4 cellular contexts compared by ENCODE assay signal in the genomic region with DNA sequence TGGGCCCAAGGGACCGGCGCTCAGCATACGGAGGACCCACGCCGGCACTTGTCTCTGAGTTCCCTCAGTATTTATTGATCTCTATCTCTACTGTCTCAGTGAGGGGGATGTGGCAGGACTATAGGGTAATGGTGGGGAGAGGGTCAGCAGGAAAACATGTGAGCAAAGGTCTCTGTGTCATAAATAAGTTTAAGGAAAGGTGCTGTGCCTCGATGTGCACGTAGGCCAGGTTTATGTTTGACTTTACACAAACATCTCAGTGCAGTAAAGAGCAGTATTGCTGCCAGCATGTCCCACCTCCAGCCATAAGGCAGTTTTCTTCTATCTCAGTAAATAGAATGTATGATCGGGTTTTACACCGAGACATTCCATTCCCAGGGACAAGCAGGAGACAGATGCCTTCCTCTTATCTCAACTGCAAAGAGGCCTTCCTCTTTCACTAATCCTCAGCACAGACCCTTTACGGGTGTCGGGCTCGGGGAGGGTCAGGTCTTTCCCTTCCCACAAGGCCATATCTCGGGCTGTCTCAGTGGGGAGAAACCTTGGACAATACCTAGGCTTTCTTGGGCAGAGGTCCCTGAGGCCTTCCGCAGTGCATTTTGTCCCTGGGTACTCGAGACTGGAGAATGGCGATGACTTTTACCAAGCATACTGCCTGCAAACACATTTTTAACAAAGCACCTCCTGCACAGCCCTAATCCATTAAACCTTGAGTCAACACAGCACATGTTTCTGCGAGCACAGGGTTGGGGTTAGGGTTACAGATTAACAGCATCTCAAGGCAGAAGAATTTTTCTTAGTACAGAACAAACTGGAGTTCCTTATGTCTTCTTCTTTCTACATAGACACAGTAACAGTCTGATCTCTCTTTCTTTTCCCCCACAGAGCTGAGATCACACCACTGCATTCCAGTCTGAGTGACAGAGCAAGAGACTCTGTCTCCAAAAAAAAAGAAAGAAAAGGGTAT. TPM values are rescaled to one million over a fixed set of nuclear protein-coding genes. Genes with fewer than 3 reads are reported as not detected.
"Had no signal": no experiment of that assay in that cellular context is flagged by ENCODE, and none has a peak within 500 bp of the region (broad histone marks: within the 10 kb centered on the region; RNA-seq: fewer than 3 reads in every experiment).

No MANE protein-coding gene starts in this region.

RNA-seq across cellular contexts. Expression of gene HAVCR1, which starts 24.5 kb away (rescaled TPM):
- total RNA-seq: bronchial epithelial cell, neural crest cell had no signal
- polyA plus RNA-seq: heart left ventricle, stomach had no signal
